In the genomic region with DNA sequence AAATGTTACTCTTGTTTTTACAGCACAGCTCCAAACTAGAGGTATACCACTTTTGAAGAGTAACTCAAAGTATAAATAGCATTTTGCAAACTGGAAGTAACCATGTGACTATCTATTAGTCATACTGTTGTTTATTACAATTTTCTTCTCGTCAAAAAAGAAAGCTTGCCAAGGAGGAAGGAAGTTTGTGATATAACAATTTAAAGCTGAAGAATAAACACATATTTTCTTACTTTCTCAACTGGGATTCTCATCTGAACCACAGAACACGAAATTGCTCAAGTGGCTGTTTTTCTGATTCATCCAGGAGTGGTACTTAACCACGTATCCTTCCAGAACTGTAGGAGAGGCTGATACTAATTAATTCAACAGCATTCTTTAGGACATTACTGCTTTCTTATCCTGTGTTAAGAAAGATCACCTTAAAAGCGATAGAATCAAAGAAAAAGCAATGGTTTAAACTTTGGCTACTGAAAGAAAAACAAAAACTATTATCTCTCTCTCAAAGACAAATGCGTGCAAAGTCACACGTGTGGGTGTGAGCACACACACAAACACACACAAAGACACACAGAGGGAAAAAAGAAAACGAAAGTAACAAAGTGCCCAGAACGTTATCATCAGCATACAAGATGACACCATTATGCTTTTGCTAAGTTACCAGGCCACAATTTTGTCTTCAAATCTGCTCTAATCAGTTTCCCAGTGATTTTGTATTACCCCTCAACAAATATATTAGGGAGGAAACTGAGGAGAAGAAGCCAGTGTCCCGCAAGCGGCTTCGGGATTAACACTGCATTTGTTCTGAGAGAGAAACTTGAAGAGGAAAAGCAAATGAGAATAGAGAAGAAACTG, we compare ENCODE assay signal across 8 cellular contexts. TPM values are rescaled to one million over a fixed set of nuclear protein-coding genes. Genes with fewer than 3 reads are reported as not detected.
DNase-seq lines count a peak whose midpoint lies in the region; ATAC-seq and TF ChIP-seq lines count a peak whose summit lies in the region.

Gene CLEC2B (minus strand): TSS at position 48 of the 855 bp plus-strand sequence.

- intact Hi-C loops in right cardiac atrium (cut with DNase I), result no loop called here

- 13% methylated on average over 11 of the region's 11 CpGs for WGBS in right cardiac atrium

- DNase-seq in AG08395 (ENCODE audit: low spot score) (peak; percentile 65), MG63 (peak; percentile 31), adipocyte (ENCODE audit: low read depth) (peak; percentile 67), right cardiac atrium (no peak), occipital lobe (lab: John Stamatoyannopoulos, UW) (no peak)

- H3K4me3 ChIP-seq in MG63 (peak within 1 kb of the TSS; percentile 56), adipocyte (ENCODE audit: low read length) (peak within 1 kb of the TSS; percentile 79), right cardiac atrium (ENCODE audit: low read length) (peak within 1 kb of the TSS; percentile 87), skeletal muscle tissue (ENCODE audit: low read length in 3 of 3) (peak within 1 kb of the TSS; percentile 66 to 86 (median 75))

- H3K36me3 ChIP-seq in MG63 (no peaks in the 10 kb centered on the region), adipocyte (ENCODE audit: control insufficient read depth, insufficient read depth, low read length, severe bottlenecking) (no peaks in the 10 kb centered on the region), skeletal muscle tissue (ENCODE audit: control insufficient read depth in 3 of 3, insufficient read depth in 3 of 3, low read length in 3 of 3) (no peaks in the 10 kb centered on the region)

- peak; percentile 24 for TF ChIP-seq POLR2A in GM19099 (IDR thresholded peaks at IDR 0.05; ENCODE audit: extremely low read depth, insufficient read length, low read depth)

- no peaks in the 10 kb centered on the region for H3K27me3 ChIP-seq in MG63
- H3K27me3 ChIP-seq in adipocyte (replicated peaks; ENCODE audit: control insufficient read depth, insufficient read depth, low read length), result no peaks in the 10 kb centered on the region
- H3K27me3 ChIP-seq in right cardiac atrium (ENCODE audit: control insufficient read depth, insufficient read depth), result no peaks in the 10 kb centered on the region
- no peaks in the 10 kb centered on the region for H3K27me3 ChIP-seq in skeletal muscle tissue (ENCODE audit: control insufficient read depth in 3 of 3, insufficient read depth in 3 of 3, low read length in 3 of 3)

- no peaks in the 10 kb centered on the region for H3K9me3 ChIP-seq in MG63
- no peaks in the 10 kb centered on the region for H3K9me3 ChIP-seq in adipocyte (ENCODE audit: control insufficient read depth, low read length)
- no peaks in the 10 kb centered on the region for H3K9me3 ChIP-seq in right cardiac atrium (ENCODE audit: control insufficient read depth, low read length)
- H3K9me3 ChIP-seq in skeletal muscle tissue (ENCODE audit: control insufficient read depth in 3 of 3, low read length in 3 of 3), result no peaks in the 10 kb centered on the region

- peaks cover 39% of the 10 kb centered on the region for H3K4me1 ChIP-seq in adipocyte (ENCODE audit: control insufficient read depth, insufficient read depth, low read length)
- H3K4me1 ChIP-seq in right cardiac atrium (ENCODE audit: control insufficient read depth, insufficient read depth, low read length), result no peaks in the 10 kb centered on the region
- H3K4me1 ChIP-seq in skeletal muscle tissue (ENCODE audit: control insufficient read depth in 3 of 3, insufficient read depth in 3 of 3, low read length in 3 of 3), result peaks cover 3 to 9% (median 4%) of the 10 kb centered on the region in 3 donors

- ATAC-seq in right cardiac atrium, result peak; percentile 66 to 83
- ATAC-seq in HG02571 (IDR thresholded peaks at IDR 0.05; ENCODE audit: unreplicated experiment), result no peak

- H3K27ac ChIP-seq in right cardiac atrium (ENCODE audit: low read length), result peak within 1 kb of the TSS; percentile 97
- peak within 1 kb of the TSS; percentile 97 for H3K27ac ChIP-seq in skeletal muscle tissue (ENCODE audit: low read depth, low read length)

- H3K9ac ChIP-seq in adipocyte (ENCODE audit: low read length), result peak within 1 kb of the TSS; percentile 94
- H3K9ac ChIP-seq in skeletal muscle tissue (ENCODE audit: low read depth in 1 of 3, low read length in 3 of 3), result peak within 1 kb of the TSS; percentile 79 to 93 (median 85)

RNA-seq across cellular contexts. Expression of gene CLEC2B, which starts in this region (rescaled TPM):
- 14.3 and 27.2 TPM in 2 replicates for total RNA-seq in MG63 (2014; rRNA removed; shearing (Covaris generic); ENCODE audit: low replicate concordance)
- total RNA-seq in right cardiac atrium (1 to 10 TPM; 3.7 to 7.2 (median 5.1) TPM), skeletal muscle tissue (2.6 TPM), occipital lobe (2.7 TPM)
- 5.0 TPM for polyA plus RNA-seq in right cardiac atrium

Comparison
In these comparisons a context has a peak if more than half of its experiments do, and no peak if none do; other contexts are left out.
1. DNase-seq: peak in AG08395 (single experiment), MG63 (single experiment) and adipocyte (single experiment); none in right cardiac atrium (0 of 3) and occipital lobe (single experiment).
2. Peak in every context shown above with its lines, with median percentiles within 50 percentile points of each other: H3K4me3 ChIP-seq.